In genomic region chr14:77498120-77498979, GRCh38 we compare ENCODE assay signal across 1 cellular context.
TF ChIP-seq lines count a peak whose summit lies in the region.

Gene ISM2 (minus strand): TSS chr14:77498816. CDS start chr14:77498793, 23 bp downstream.

TF ChIP-seq in HepG2, 621 proteins besides CTCF, POLR2A, EP300 and RAD21 (continued from another document and continues in another):
- no peak for TF ChIP-seq TRAFD1 (CRISPR knock-in tag; IDR thresholded peaks at IDR 0.05; ENCODE audit: borderline replicate concordance)
- TF ChIP-seq TIGD3 (CRISPR knock-in tag; IDR thresholded peaks at IDR 0.05; ENCODE audit: borderline replicate concordance) = no peak
- peak; percentile 72 for TF ChIP-seq ZNF431 (CRISPR knock-in tag; IDR thresholded peaks at IDR 0.05; ENCODE audit: borderline replicate concordance, low read depth)
- TF ChIP-seq KDM2A (CRISPR knock-in tag; IDR thresholded peaks at IDR 0.05; ENCODE audit: borderline replicate concordance, low read depth) = peak; percentile 20
- peak; percentile 9 for TF ChIP-seq SAP130 (CRISPR knock-in tag; IDR thresholded peaks at IDR 0.05; ENCODE audit: low read depth)
- TF ChIP-seq DDIT3 (CRISPR knock-in tag; IDR thresholded peaks at IDR 0.05) = no peak
- no peak for TF ChIP-seq ZNF33A (CRISPR knock-in tag; IDR thresholded peaks at IDR 0.05; ENCODE audit: borderline replicate concordance)
- no peak for TF ChIP-seq RFXANK (CRISPR knock-in tag; IDR thresholded peaks at IDR 0.05)
- peak; percentile 77; the same call in 1 of the 2 replicates for TF ChIP-seq ERF (CRISPR knock-in tag; IDR thresholded peaks at IDR 0.05)
- no peak for TF ChIP-seq SMYD3 (CRISPR knock-in tag; IDR thresholded peaks at IDR 0.05)
- no peak for TF ChIP-seq PCBP1 (IDR thresholded peaks at IDR 0.05; ENCODE audit: borderline replicate concordance, low read depth, low read length)
- no peak for TF ChIP-seq CENPX (CRISPR knock-in tag; IDR thresholded peaks at IDR 0.05)
- peak; percentile 42; the same call in 1 of the 2 replicates for TF ChIP-seq ELF3 (CRISPR knock-in tag; IDR thresholded peaks at IDR 0.05)
- TF ChIP-seq GPBP1L1 (CRISPR knock-in tag; IDR thresholded peaks at IDR 0.05) = no peak
- TF ChIP-seq ZBTB42 (CRISPR knock-in tag; IDR thresholded peaks at IDR 0.05) = no peak
- TF ChIP-seq NR0B2 (CRISPR knock-in tag; IDR thresholded peaks at IDR 0.05) = no peak
- 0 out of 2 replicates have a peak, but pooled peaks have one; percentile 19 for TF ChIP-seq ZNF746 (CRISPR knock-in tag; IDR thresholded peaks at IDR 0.05)
- TF ChIP-seq FOXO1 (CRISPR knock-in tag; IDR thresholded peaks at IDR 0.05) = no peak
- no peak for TF ChIP-seq ATAD3A (CRISPR knock-in tag; IDR thresholded peaks at IDR 0.05)
- peak; percentile 65; the same call in 1 of the 2 replicates for TF ChIP-seq ZNF343 (CRISPR knock-in tag; IDR thresholded peaks at IDR 0.05)
- TF ChIP-seq SALL1 (CRISPR knock-in tag; IDR thresholded peaks at IDR 0.05) = no peak; the same call in 1 of the 2 replicates
- TF ChIP-seq AHDC1 (CRISPR knock-in tag; IDR thresholded peaks at IDR 0.05; ENCODE audit: borderline replicate concordance) = no peak
- TF ChIP-seq SIX1 (CRISPR knock-in tag; IDR thresholded peaks at IDR 0.05; ENCODE audit: borderline replicate concordance) = no peak
- TF ChIP-seq RNF2 (conservative IDR thresholded peaks at IDR 0.05; ENCODE audit: low read depth) = 0 out of 2 replicates have a peak, but pooled peaks have one; percentile 18
- TF ChIP-seq ZFAT (CRISPR knock-in tag; conservative IDR thresholded peaks at IDR 0.05) = no peak; the same call in 1 of the 2 replicates
- TF ChIP-seq ZNF317 (CRISPR knock-in tag; IDR thresholded peaks at IDR 0.05) = 0 out of 2 replicates have a peak, but pooled peaks have one; percentile 33
- TF ChIP-seq THRA (CRISPR knock-in tag; IDR thresholded peaks at IDR 0.05; ENCODE audit: borderline replicate concordance) = no peak
- TF ChIP-seq SIN3A (IDR thresholded peaks at IDR 0.05; ENCODE audit: borderline replicate concordance, low read depth, low read length) = 0 out of 2 replicates have a peak, but pooled peaks have one; percentile 30
- no peak for TF ChIP-seq ZNF350 (CRISPR knock-in tag; IDR thresholded peaks at IDR 0.05; ENCODE audit: borderline replicate concordance, low read depth)
- TF ChIP-seq ONECUT2 (CRISPR knock-in tag; IDR thresholded peaks at IDR 0.05) = no peak
- TF ChIP-seq FOXP1 (IDR thresholded peaks at IDR 0.05) = no peak
- no peak for TF ChIP-seq FOXP1 (CRISPR knock-in tag; IDR thresholded peaks at IDR 0.05)
- TF ChIP-seq NFIC (IDR thresholded peaks at IDR 0.05; ENCODE audit: low read length) = no peak
- TF ChIP-seq JDP2 (CRISPR knock-in tag; IDR thresholded peaks at IDR 0.05; ENCODE audit: borderline replicate concordance) = no peak
- no peak; the same call in 1 of the 2 replicates for TF ChIP-seq IRF9 (CRISPR knock-in tag; IDR thresholded peaks at IDR 0.05; ENCODE audit: borderline replicate concordance)
- TF ChIP-seq ZFP41 (CRISPR knock-in tag; IDR thresholded peaks at IDR 0.05; ENCODE audit: borderline replicate concordance) = no peak
- no peak for TF ChIP-seq ZNF10 (CRISPR knock-in tag; IDR thresholded peaks at IDR 0.05; ENCODE audit: borderline replicate concordance, low read depth)
- TF ChIP-seq ZFP90 (CRISPR knock-in tag; IDR thresholded peaks at IDR 0.05; ENCODE audit: borderline replicate concordance) = no peak
- no peak for TF ChIP-seq JUN (CRISPR knock-in tag; IDR thresholded peaks at IDR 0.05)
- TF ChIP-seq NCOA1 (CRISPR knock-in tag; IDR thresholded peaks at IDR 0.05) = no peak
- no peak for TF ChIP-seq TCF7 (IDR thresholded peaks at IDR 0.05; ENCODE audit: low read depth)
- no peak for TF ChIP-seq ZNF556 (CRISPR knock-in tag; IDR thresholded peaks at IDR 0.05; ENCODE audit: borderline replicate concordance)
- no peak for TF ChIP-seq SIN3B (IDR thresholded peaks at IDR 0.05; ENCODE audit: low read length)
- 0 out of 2 replicates have a peak, but pooled peaks have one; percentile 66 for TF ChIP-seq ZNF253 (CRISPR knock-in tag; IDR thresholded peaks at IDR 0.05; ENCODE audit: borderline replicate concordance)
- no peak for TF ChIP-seq ADNP (CRISPR knock-in tag; IDR thresholded peaks at IDR 0.05)
- no peak for TF ChIP-seq ZSCAN30 (CRISPR knock-in tag; IDR thresholded peaks at IDR 0.05)
- TF ChIP-seq PAXIP1 (CRISPR knock-in tag; conservative IDR thresholded peaks at IDR 0.05) = no peak
- TF ChIP-seq ATF5 (CRISPR knock-in tag; IDR thresholded peaks at IDR 0.05; ENCODE audit: low read depth) = no peak
